In the genomic region with DNA sequence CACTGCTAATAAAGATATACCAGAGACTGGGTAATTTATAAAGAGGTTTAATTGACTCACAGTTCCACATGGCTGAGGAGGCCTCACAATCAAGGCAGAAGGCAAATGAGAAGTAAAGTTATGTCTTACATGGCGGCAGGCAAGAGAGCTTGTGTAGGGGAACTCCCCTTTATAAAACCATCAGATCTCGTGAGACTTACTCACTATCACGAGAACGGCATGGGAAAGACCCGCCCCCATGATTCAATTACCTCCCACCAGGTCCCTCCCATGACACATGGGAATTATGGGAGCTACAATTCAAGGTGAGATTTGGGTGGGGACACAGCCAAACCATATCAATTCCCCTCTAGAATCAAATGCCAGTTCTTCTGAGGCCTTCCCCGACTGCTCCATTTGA, we compare ENCODE assay signal across 7 cellular contexts.
DNase-seq lines count a peak whose midpoint lies in the region; ATAC-seq and TF ChIP-seq lines count a peak whose summit lies in the region.
"Not testable (repeated sequence)": the region's sequence is repeated elsewhere in the genome, so short reads cannot be mapped to it uniquely, and the experiment has no call there.

No MANE protein-coding gene starts in this region.

- not testable (repeated sequence) for H3K4me3 Mint-ChIP-seq in CD8-positive, alpha-beta T cell; T-helper 2 cell treated with Interferon-gamma antibody and Interleukin-4, amounts not matched to agents 5 μg/mL and 100 μg/mL, for 36 hours; activated CD8-positive, alpha-beta memory T cell treated with anti-CD3 and anti-CD28 coated beads, Interleukin-2, amount 10 ng/mL, durations not matched to agents 7 days and 5 days; activated naive CD4-positive, alpha-beta T cell treated with anti-CD3 and anti-CD28 coated beads, Interleukin-2, amount 50 U/mL, for 24 hours
- H3K4me3 Mint-ChIP-seq in effector memory CD8-positive, alpha-beta T cell = peak overlapping the region; percentile 32 to 80
- peak overlapping the region in 2 of 10 donors; percentile 1 to 33 for H3K4me3 Mint-ChIP-seq in naive thymus-derived CD4-positive, alpha-beta T cell
- H3K4me3 Mint-ChIP-seq in stimulated activated memory B cell treated with anti-CD40 and anti-IgM and Interleukin-4, amounts not matched to agents 10 μg/mL and 1 μg/mL and 100 μg/mL, for 72 hours = peak overlapping the region; percentile 38

- peaks cover 90% of the 10 kb centered on the region for H3K4me1 Mint-ChIP-seq in CD8-positive, alpha-beta T cell (ENCODE audit: low read depth)
- H3K4me1 Mint-ChIP-seq in T-helper 2 cell treated with Interferon-gamma antibody and Interleukin-4, amounts not matched to agents 5 μg/mL and 100 μg/mL, for 36 hours (ENCODE audit: low read depth) = peaks cover 56% of the 10 kb centered on the region
- peaks cover 83% of the 10 kb centered on the region for H3K4me1 Mint-ChIP-seq in activated CD8-positive, alpha-beta memory T cell treated with anti-CD3 and anti-CD28 coated beads, Interleukin-2, amount 10 ng/mL, durations not matched to agents 7 days and 5 days
- peaks cover 82% of the 10 kb centered on the region for H3K4me1 Mint-ChIP-seq in activated naive CD4-positive, alpha-beta T cell treated with anti-CD3 and anti-CD28 coated beads, Interleukin-2, amount 50 U/mL, for 24 hours
- peaks cover 80 to 96% of the 10 kb centered on the region in 2 donors for H3K4me1 Mint-ChIP-seq in effector memory CD8-positive, alpha-beta T cell (ENCODE audit: low read depth in 2 of 2)
- H3K4me1 Mint-ChIP-seq in naive thymus-derived CD4-positive, alpha-beta T cell = peaks cover 41 to 80% (median 60%) of the 10 kb centered on the region in 7 donors
- H3K4me1 Mint-ChIP-seq in stimulated activated memory B cell treated with anti-CD40 and anti-IgM and Interleukin-4, amounts not matched to agents 10 μg/mL and 1 μg/mL and 100 μg/mL, for 72 hours = peaks cover 93% of the 10 kb centered on the region

- CTCF ChIA-PET in CD8-positive, alpha-beta T cell (lab: Charles Lee); activated CD8-positive, alpha-beta memory T cell treated with anti-CD3 and anti-CD28 coated beads, Interleukin-2, amount 10 ng/mL, durations not matched to agents 7 days and 5 days (lab: Charles Lee); naive thymus-derived CD4-positive, alpha-beta T cell (lab: Charles Lee): not testable (repeated sequence)

- peaks cover 79% of the 10 kb centered on the region for H3K4me1 ChIP-seq in CD8-positive, alpha-beta T cell (ENCODE audit: insufficient read depth, low read length)
- peaks cover 38 to 78% of the 10 kb centered on the region in 2 donors for H3K4me1 ChIP-seq in naive thymus-derived CD4-positive, alpha-beta T cell (ENCODE audit: control insufficient read depth in 2 of 2, insufficient read depth in 2 of 2, low read length in 2 of 2)

- H3K27ac ChIP-seq in CD8-positive, alpha-beta T cell (ENCODE audit: low read depth, low read length); naive thymus-derived CD4-positive, alpha-beta T cell (ENCODE audit: low read depth, low read length): not testable (repeated sequence)

- not testable (repeated sequence) for H3K9me3 ChIP-seq in CD8-positive, alpha-beta T cell (ENCODE audit: low read length); naive thymus-derived CD4-positive, alpha-beta T cell (ENCODE audit: control insufficient read depth in 2 of 3, low read length in 3 of 3)

- H3K27me3 Mint-ChIP-seq in CD8-positive, alpha-beta T cell (ENCODE audit: low read depth); T-helper 2 cell treated with Interferon-gamma antibody and Interleukin-4, amounts not matched to agents 5 μg/mL and 100 μg/mL, for 36 hours (ENCODE audit: low read depth); activated CD8-positive, alpha-beta memory T cell treated with anti-CD3 and anti-CD28 coated beads, Interleukin-2, amount 10 ng/mL, durations not matched to agents 7 days and 5 days; activated naive CD4-positive, alpha-beta T cell treated with anti-CD3 and anti-CD28 coated beads, Interleukin-2, amount 50 U/mL, for 24 hours; effector memory CD8-positive, alpha-beta T cell; naive thymus-derived CD4-positive, alpha-beta T cell; stimulated activated memory B cell treated with anti-CD40 and anti-IgM and Interleukin-4, amounts not matched to agents 10 μg/mL and 1 μg/mL and 100 μg/mL, for 72 hours: not testable (repeated sequence)

- peak overlapping the region; percentile 85 for H3K27ac Mint-ChIP-seq in CD8-positive, alpha-beta T cell
- peak overlapping the region; percentile 38 for H3K27ac Mint-ChIP-seq in T-helper 2 cell treated with Interferon-gamma antibody and Interleukin-4, amounts not matched to agents 5 μg/mL and 100 μg/mL, for 36 hours
- peak overlapping the region; percentile 87 for H3K27ac Mint-ChIP-seq in activated CD8-positive, alpha-beta memory T cell treated with anti-CD3 and anti-CD28 coated beads, Interleukin-2, amount 10 ng/mL, durations not matched to agents 7 days and 5 days
- H3K27ac Mint-ChIP-seq in activated naive CD4-positive, alpha-beta T cell treated with anti-CD3 and anti-CD28 coated beads, Interleukin-2, amount 50 U/mL, for 24 hours = peak overlapping the region; percentile 56
- H3K27ac Mint-ChIP-seq in effector memory CD8-positive, alpha-beta T cell = peak overlapping the region; percentile 92
- H3K27ac Mint-ChIP-seq in naive thymus-derived CD4-positive, alpha-beta T cell = peak overlapping the region in 5 of 9 donors; percentile 19 to 94 (median 33)
- peak overlapping the region; percentile 95 for H3K27ac Mint-ChIP-seq in stimulated activated memory B cell treated with anti-CD40 and anti-IgM and Interleukin-4, amounts not matched to agents 10 μg/mL and 1 μg/mL and 100 μg/mL, for 72 hours

- H3K27me3 ChIP-seq in CD8-positive, alpha-beta T cell (ENCODE audit: insufficient read depth, low read length); naive thymus-derived CD4-positive, alpha-beta T cell (ENCODE audit: control insufficient read depth in 2 of 2, insufficient read depth in 2 of 2, low read length in 2 of 2): not testable (repeated sequence)

- POLR2A ChIA-PET in CD8-positive, alpha-beta T cell (lab: Charles Lee); naive thymus-derived CD4-positive, alpha-beta T cell (lab: Charles Lee): not testable (repeated sequence)

- H3K36me3 Mint-ChIP-seq in CD8-positive, alpha-beta T cell = peaks cover 37% of the 10 kb centered on the region
- H3K36me3 Mint-ChIP-seq in T-helper 2 cell treated with Interferon-gamma antibody and Interleukin-4, amounts not matched to agents 5 μg/mL and 100 μg/mL, for 36 hours (ENCODE audit: low read depth) = peaks cover 54% of the 10 kb centered on the region
- H3K36me3 Mint-ChIP-seq in activated CD8-positive, alpha-beta memory T cell treated with anti-CD3 and anti-CD28 coated beads, Interleukin-2, amount 10 ng/mL, durations not matched to agents 7 days and 5 days = peaks cover 57% of the 10 kb centered on the region
- H3K36me3 Mint-ChIP-seq in activated naive CD4-positive, alpha-beta T cell treated with anti-CD3 and anti-CD28 coated beads, Interleukin-2, amount 50 U/mL, for 24 hours = peaks cover 13% of the 10 kb centered on the region
- H3K36me3 Mint-ChIP-seq in effector memory CD8-positive, alpha-beta T cell (ENCODE audit: insufficient read depth) = peaks cover 48% of the 10 kb centered on the region
- peaks cover 4 to 79% (median 7%) of the 10 kb centered on the region in 5 donors for H3K36me3 Mint-ChIP-seq in naive thymus-derived CD4-positive, alpha-beta T cell
- peaks cover 47% of the 10 kb centered on the region for H3K36me3 Mint-ChIP-seq in stimulated activated memory B cell treated with anti-CD40 and anti-IgM and Interleukin-4, amounts not matched to agents 10 μg/mL and 1 μg/mL and 100 μg/mL, for 72 hours

- not testable (repeated sequence) for H3K36me3 ChIP-seq in CD8-positive, alpha-beta T cell (ENCODE audit: insufficient read depth, low read length); naive thymus-derived CD4-positive, alpha-beta T cell (ENCODE audit: control insufficient read depth in 2 of 3, insufficient read depth in 3 of 3, low read length in 3 of 3)

- H3K4me3 ChIP-seq in CD8-positive, alpha-beta T cell (ENCODE audit: low read depth, low read length); naive thymus-derived CD4-positive, alpha-beta T cell (ENCODE audit: low read length): not testable (repeated sequence)

- not testable (repeated sequence) for ATAC-seq in CD8-positive, alpha-beta T cell; activated CD8-positive, alpha-beta memory T cell treated with anti-CD3 and anti-CD28 coated beads, Interleukin-2, amount 10 ng/mL, durations not matched to agents 7 days and 5 days; effector memory CD8-positive, alpha-beta T cell (replicated peaks); naive thymus-derived CD4-positive, alpha-beta T cell; stimulated activated memory B cell treated with anti-CD40 and anti-IgM and Interleukin-4, amounts not matched to agents 10 μg/mL and 1 μg/mL and 100 μg/mL, for 72 hours

- TF ChIP-seq CTCF in CD8-positive, alpha-beta T cell (IDR thresholded peaks at IDR 0.05) = not testable (repeated sequence)

- intact Hi-C loops in CD8-positive, alpha-beta T cell (cut with DNase I, micrococcal nuclease) = loop anchor here in 1 of 2 experiments (2.0 kb wide), 1 partner anchor 18 kb away; no protein-coding TSS in a partner anchor
- intact Hi-C loops in naive thymus-derived CD4-positive, alpha-beta T cell (cut with micrococcal nuclease) = not testable (repeated sequence)

- not testable (repeated sequence) for H3K9me3 Mint-ChIP-seq in CD8-positive, alpha-beta T cell; T-helper 2 cell treated with Interferon-gamma antibody and Interleukin-4, amounts not matched to agents 5 μg/mL and 100 μg/mL, for 36 hours; activated CD8-positive, alpha-beta memory T cell treated with anti-CD3 and anti-CD28 coated beads, Interleukin-2, amount 10 ng/mL, durations not matched to agents 7 days and 5 days (ENCODE audit: low read depth); activated naive CD4-positive, alpha-beta T cell treated with anti-CD3 and anti-CD28 coated beads, Interleukin-2, amount 50 U/mL, for 24 hours; effector memory CD8-positive, alpha-beta T cell; stimulated activated memory B cell treated with anti-CD40 and anti-IgM and Interleukin-4, amounts not matched to agents 10 μg/mL and 1 μg/mL and 100 μg/mL, for 72 hours
- H3K9me3 Mint-ChIP-seq in naive thymus-derived CD4-positive, alpha-beta T cell = peaks cover 0 to 15% (median 2%) of the 10 kb centered on the region in 11 donors

- DNase-seq in CD8-positive, alpha-beta T cell; T-helper 2 cell treated with Interferon-gamma antibody and Interleukin-4, amounts not matched to agents 5 μg/mL and 100 μg/mL, for 36 hours (ENCODE audit: low spot score); activated CD8-positive, alpha-beta memory T cell treated with anti-CD3 and anti-CD28 coated beads, Interleukin-2, amount 10 ng/mL, durations not matched to agents 7 days and 5 days; effector memory CD8-positive, alpha-beta T cell; naive thymus-derived CD4-positive, alpha-beta T cell: not testable (repeated sequence)

Comparison
In these comparisons a context has a peak if more than half of its experiments do, and no peak if none do; other contexts are left out.
1. H3K27ac Mint-ChIP-seq: peak in every context shown above with its lines; median percentile 95 in stimulated activated memory B cell treated with anti-CD40 and anti-IgM and Interleukin-4, amounts not matched to agents 10 μg/mL and 1 μg/mL and 100 μg/mL, for 72 hours; 92 in effector memory CD8-positive, alpha-beta T cell; 87 in activated CD8-positive, alpha-beta memory T cell treated with anti-CD3 and anti-CD28 coated beads, Interleukin-2, amount 10 ng/mL, durations not matched to agents 7 days and 5 days; 85 in CD8-positive, alpha-beta T cell; 56 in activated naive CD4-positive, alpha-beta T cell treated with anti-CD3 and anti-CD28 coated beads, Interleukin-2, amount 50 U/mL, for 24 hours; 38 in T-helper 2 cell treated with Interferon-gamma antibody and Interleukin-4, amounts not matched to agents 5 μg/mL and 100 μg/mL, for 36 hours; 33 in naive thymus-derived CD4-positive, alpha-beta T cell.